In the genomic region with DNA sequence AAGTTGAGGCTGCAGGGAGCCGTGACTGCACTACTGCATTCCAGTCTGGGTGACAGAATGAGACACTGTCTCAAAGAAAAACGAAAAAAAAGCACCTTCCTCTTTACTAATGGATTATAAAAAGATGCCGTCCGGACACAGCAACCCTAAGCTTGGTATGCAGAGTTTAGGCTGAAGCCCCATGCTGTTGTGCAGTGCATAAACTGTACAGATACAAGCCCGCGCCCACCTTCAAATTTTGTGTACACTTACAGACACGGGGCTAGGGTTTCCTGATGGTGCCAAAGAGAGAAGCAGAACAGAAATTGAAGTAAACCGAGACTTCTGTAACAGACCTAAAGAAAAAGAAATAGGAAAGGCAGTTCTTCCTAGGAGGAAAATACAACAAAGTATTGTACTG, we compare ENCODE assay signal across 10 cellular contexts. TPM values are rescaled to one million over a fixed set of nuclear protein-coding genes. Genes with fewer than 3 reads are reported as not detected.
DNase-seq lines count a peak whose midpoint lies in the region; ATAC-seq and TF ChIP-seq lines count a peak whose summit lies in the region.
"Had no signal": no experiment of that assay in that cellular context is flagged by ENCODE, and none has a peak within 500 bp of the region (broad histone marks: within the 10 kb centered on the region; RNA-seq: fewer than 3 reads in every experiment).

No MANE protein-coding gene starts in this region.

- H3K4me3 ChIP-seq in CD8-positive, alpha-beta T cell (ENCODE audit: low read depth, low read length): no peak overlapping the region
- H3K4me3 ChIP-seq in gastrocnemius medialis: peak overlapping the region in 2 of 4 donors; percentile 9 to 25

- no peaks in the 10 kb centered on the region for H3K9me3 ChIP-seq in CD8-positive, alpha-beta T cell (ENCODE audit: low read length)
- no peaks in the 10 kb centered on the region for H3K9me3 ChIP-seq in gastrocnemius medialis

- no peaks in the 10 kb centered on the region for H3K27me3 Mint-ChIP-seq in CD8-positive, alpha-beta T cell (ENCODE audit: low read depth)
- H3K27me3 Mint-ChIP-seq in WTC11 (ENCODE audit: low read depth): no peaks in the 10 kb centered on the region

- POLR2A ChIA-PET in CD8-positive, alpha-beta T cell (lab: Charles Lee): interaction anchor here (1.1 kb wide), 1 partner anchor 176 kb away, joined by 3 read pairs; no protein-coding TSS in a partner anchor
- POLR2A ChIA-PET in WTC11 (lab: Charles Lee): no interaction called here

- no peak for TF ChIP-seq POLR2A in gastrocnemius medialis (IDR thresholded peaks at IDR 0.05)

- H3K27ac ChIP-seq in CD8-positive, alpha-beta T cell (ENCODE audit: low read depth, low read length): no peak overlapping the region
- peak overlapping the region; percentile 6 to 71 (median 70) for H3K27ac ChIP-seq in gastrocnemius medialis

- no peak for TF ChIP-seq CTCF in CD8-positive, alpha-beta T cell (IDR thresholded peaks at IDR 0.05)
- TF ChIP-seq CTCF in WTC11 (IDR thresholded peaks at IDR 0.05): no peak
- no peak for TF ChIP-seq CTCF in gastrocnemius medialis (IDR thresholded peaks at IDR 0.05 in 4 of 5, conservative IDR thresholded peaks at IDR 0.05 in 1 of 5)

- DNase-seq in CD8-positive, alpha-beta T cell: no peak
- DNase-seq in WTC11 (ENCODE audit: low spot score) (no peak), left ventricle myocardium superior (no peak), gastrocnemius medialis (no peak), DMS153 (lab: John Stamatoyannopoulos, UW) (no peak), NCI-H1048 (lab: John Stamatoyannopoulos, UW) (no peak), SW 1271 (lab: John Stamatoyannopoulos, UW) (no peak)
- DNase-seq: activated CD4-positive, alpha-beta T cell treated with anti-CD3 and anti-CD28 coated beads, Interleukin-2, amount 50 U/mL, for 4 hours; NCI-H774 had no signal

- no peaks in the 10 kb centered on the region for H3K9me3 Mint-ChIP-seq in CD8-positive, alpha-beta T cell
- H3K9me3 Mint-ChIP-seq in WTC11: no peaks in the 10 kb centered on the region

- H3K36me3 Mint-ChIP-seq in CD8-positive, alpha-beta T cell: peaks cover 3% of the 10 kb centered on the region
- no peaks in the 10 kb centered on the region for H3K36me3 Mint-ChIP-seq in WTC11

- no peaks in the 10 kb centered on the region for H3K36me3 ChIP-seq in CD8-positive, alpha-beta T cell (ENCODE audit: insufficient read depth, low read length)
- no peaks in the 10 kb centered on the region for H3K36me3 ChIP-seq in gastrocnemius medialis

- H3K4me1 Mint-ChIP-seq in CD8-positive, alpha-beta T cell (ENCODE audit: low read depth): peaks cover 59% of the 10 kb centered on the region
- H3K4me1 Mint-ChIP-seq in WTC11: peaks cover 3% of the 10 kb centered on the region; the same call in 1 of the 2 replicates

- in situ Hi-C loops in gastrocnemius medialis (cut with MboI; ENCODE audit: low sequenced_read_pairs in 4 of 4): loop anchor here in 1 of 4 donors (25.0 kb wide), 1 partner anchor 183 kb away; no protein-coding TSS in a partner anchor

- H3K4me3 Mint-ChIP-seq in CD8-positive, alpha-beta T cell: no peak overlapping the region
- no peak overlapping the region for H3K4me3 Mint-ChIP-seq in WTC11

- H3K27me3 ChIP-seq in CD8-positive, alpha-beta T cell (ENCODE audit: insufficient read depth, low read length): no peaks in the 10 kb centered on the region
- H3K27me3 ChIP-seq in gastrocnemius medialis: no peaks in the 10 kb centered on the region

- ATAC-seq in CD8-positive, alpha-beta T cell: no peak
- no peak for ATAC-seq in WTC11
- ATAC-seq in left ventricle myocardium superior: peak; percentile 15
- ATAC-seq in gastrocnemius medialis: no peak
- ATAC-seq in GM18502 (IDR thresholded peaks at IDR 0.05; ENCODE audit: poor library complexity, unreplicated experiment): no peak

- CTCF ChIA-PET in CD8-positive, alpha-beta T cell (lab: Charles Lee): interaction anchor here (1.0 to 3.5 kb wide), 2 partner anchors 171 to 176 kb away, joined by 3 to 35 read pairs; no protein-coding TSS in a partner anchor
- CTCF ChIA-PET in WTC11 (lab: Charles Lee): no interaction called here

- intact Hi-C loops in CD8-positive, alpha-beta T cell (cut with DNase I, micrococcal nuclease): loop anchor here (2.0 to 5.0 kb wide), 3 partner anchors 72 to 365 kb away; no protein-coding TSS in a partner anchor
- intact Hi-C loops in left ventricle myocardium superior (cut with micrococcal nuclease) (loop anchor here (10.0 kb wide), 1 partner anchor 171 kb away; no protein-coding TSS in a partner anchor), gastrocnemius medialis (cut with DNase I; ENCODE audit: low total_unique reads) (no loop called here)

- H3K4me1 ChIP-seq in CD8-positive, alpha-beta T cell (ENCODE audit: insufficient read depth, low read length): peaks cover 33% of the 10 kb centered on the region
- peaks cover 0 to 14% of the 10 kb centered on the region in 2 donors for H3K4me1 ChIP-seq in gastrocnemius medialis

- peak overlapping the region; percentile 24 for H3K27ac Mint-ChIP-seq in CD8-positive, alpha-beta T cell
- H3K27ac Mint-ChIP-seq in WTC11: peak overlapping the region; percentile 54

TF ChIP-seq in WTC11, 78 proteins besides CTCF, POLR2A, EP300 and RAD21 (continues in another document):
- no peak for TF ChIP-seq ZNF671 (CRISPR knock-in tag; IDR thresholded peaks at IDR 0.05)
- no peak for TF ChIP-seq FOXK1 (CRISPR knock-in tag; IDR thresholded peaks at IDR 0.05)
- no peak for TF ChIP-seq JUN (CRISPR knock-in tag; IDR thresholded peaks at IDR 0.05)
- TF ChIP-seq NFATC4 (CRISPR knock-in tag; IDR thresholded peaks at IDR 0.05): no peak
- TF ChIP-seq GABPB1 (CRISPR knock-in tag; IDR thresholded peaks at IDR 0.05): no peak
- TF ChIP-seq, protein P1, sequence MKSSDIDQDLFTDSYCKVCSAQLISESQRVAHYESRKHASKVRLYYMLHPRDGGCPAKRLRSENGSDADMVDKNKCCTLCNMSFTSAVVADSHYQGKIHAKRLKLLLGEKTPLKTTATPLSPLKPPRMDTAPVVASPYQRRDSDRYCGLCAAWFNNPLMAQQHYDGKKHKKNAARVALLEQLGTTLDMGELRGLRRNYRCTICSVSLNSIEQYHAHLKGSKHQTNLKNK (CRISPR knock-in tag; IDR thresholded peaks at IDR 0.05): no peak
- TF ChIP-seq NFE2L1 (CRISPR knock-in tag; IDR thresholded peaks at IDR 0.05): no peak
- no peak for TF ChIP-seq PRRX2 (CRISPR knock-in tag; IDR thresholded peaks at IDR 0.05)
- TF ChIP-seq, protein P2, sequence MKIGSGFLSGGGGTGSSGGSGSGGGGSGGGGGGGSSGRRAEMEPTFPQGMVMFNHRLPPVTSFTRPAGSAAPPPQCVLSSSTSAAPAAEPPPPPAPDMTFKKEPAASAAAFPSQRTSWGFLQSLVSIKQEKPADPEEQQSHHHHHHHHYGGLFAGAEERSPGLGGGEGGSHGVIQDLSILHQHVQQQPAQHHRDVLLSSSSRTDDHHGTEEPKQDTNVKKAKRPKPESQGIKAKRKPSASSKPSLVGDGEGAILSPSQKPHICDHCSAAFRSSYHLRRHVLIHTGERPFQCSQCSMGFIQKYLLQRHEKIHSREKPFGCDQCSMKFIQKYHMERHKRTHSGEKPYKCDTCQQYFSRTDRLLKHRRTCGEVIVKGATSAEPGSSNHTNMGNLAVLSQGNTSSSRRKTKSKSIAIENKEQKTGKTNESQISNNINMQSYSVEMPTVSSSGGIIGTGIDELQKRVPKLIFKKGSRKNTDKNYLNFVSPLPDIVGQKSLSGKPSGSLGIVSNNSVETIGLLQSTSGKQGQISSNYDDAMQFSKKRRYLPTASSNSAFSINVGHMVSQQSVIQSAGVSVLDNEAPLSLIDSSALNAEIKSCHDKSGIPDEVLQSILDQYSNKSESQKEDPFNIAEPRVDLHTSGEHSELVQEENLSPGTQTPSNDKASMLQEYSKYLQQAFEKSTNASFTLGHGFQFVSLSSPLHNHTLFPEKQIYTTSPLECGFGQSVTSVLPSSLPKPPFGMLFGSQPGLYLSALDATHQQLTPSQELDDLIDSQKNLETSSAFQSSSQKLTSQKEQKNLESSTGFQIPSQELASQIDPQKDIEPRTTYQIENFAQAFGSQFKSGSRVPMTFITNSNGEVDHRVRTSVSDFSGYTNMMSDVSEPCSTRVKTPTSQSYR (CRISPR knock-in tag; IDR thresholded peaks at IDR 0.05): no peak
- TF ChIP-seq NR1H2 (CRISPR knock-in tag; IDR thresholded peaks at IDR 0.05): no peak
- TF ChIP-seq, protein P3, sequence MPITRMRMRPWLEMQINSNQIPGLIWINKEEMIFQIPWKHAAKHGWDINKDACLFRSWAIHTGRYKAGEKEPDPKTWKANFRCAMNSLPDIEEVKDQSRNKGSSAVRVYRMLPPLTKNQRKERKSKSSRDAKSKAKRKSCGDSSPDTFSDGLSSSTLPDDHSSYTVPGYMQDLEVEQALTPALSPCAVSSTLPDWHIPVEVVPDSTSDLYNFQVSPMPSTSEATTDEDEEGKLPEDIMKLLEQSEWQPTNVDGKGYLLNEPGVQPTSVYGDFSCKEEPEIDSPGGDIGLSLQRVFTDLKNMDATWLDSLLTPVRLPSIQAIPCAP (CRISPR knock-in tag; IDR thresholded peaks at IDR 0.05): no peak
- TF ChIP-seq, protein P4, sequence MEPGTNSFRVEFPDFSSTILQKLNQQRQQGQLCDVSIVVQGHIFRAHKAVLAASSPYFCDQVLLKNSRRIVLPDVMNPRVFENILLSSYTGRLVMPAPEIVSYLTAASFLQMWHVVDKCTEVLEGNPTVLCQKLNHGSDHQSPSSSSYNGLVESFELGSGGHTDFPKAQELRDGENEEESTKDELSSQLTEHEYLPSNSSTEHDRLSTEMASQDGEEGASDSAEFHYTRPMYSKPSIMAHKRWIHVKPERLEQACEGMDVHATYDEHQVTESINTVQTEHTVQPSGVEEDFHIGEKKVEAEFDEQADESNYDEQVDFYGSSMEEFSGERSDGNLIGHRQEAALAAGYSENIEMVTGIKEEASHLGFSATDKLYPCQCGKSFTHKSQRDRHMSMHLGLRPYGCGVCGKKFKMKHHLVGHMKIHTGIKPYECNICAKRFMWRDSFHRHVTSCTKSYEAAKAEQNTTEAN (CRISPR knock-in tag; IDR thresholded peaks at IDR 0.05): no peak
- no peak for TF ChIP-seq CREM (CRISPR knock-in tag; IDR thresholded peaks at IDR 0.05)
- TF ChIP-seq, protein P5, sequence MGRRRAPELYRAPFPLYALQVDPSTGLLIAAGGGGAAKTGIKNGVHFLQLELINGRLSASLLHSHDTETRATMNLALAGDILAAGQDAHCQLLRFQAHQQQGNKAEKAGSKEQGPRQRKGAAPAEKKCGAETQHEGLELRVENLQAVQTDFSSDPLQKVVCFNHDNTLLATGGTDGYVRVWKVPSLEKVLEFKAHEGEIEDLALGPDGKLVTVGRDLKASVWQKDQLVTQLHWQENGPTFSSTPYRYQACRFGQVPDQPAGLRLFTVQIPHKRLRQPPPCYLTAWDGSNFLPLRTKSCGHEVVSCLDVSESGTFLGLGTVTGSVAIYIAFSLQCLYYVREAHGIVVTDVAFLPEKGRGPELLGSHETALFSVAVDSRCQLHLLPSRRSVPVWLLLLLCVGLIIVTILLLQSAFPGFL (CRISPR knock-in tag; IDR thresholded peaks at IDR 0.05; ENCODE audit: borderline replicate concordance): no peak

RNA-seq across cellular contexts. Expression of a gene that starts 9.0 kb away (rescaled TPM):
- total RNA-seq in CD8-positive, alpha-beta T cell: 1 to 10 TPM; 5.4 to 5.7 TPM
- total RNA-seq in WTC11 (2021) (3.3 to 4.2 TPM (median 3.9 TPM) in 3 replicates), left ventricle myocardium superior (13.2 TPM), gastrocnemius medialis (10 to 100 TPM in 1 of 4 donors, 1 to 10 TPM in 3; 4.1 to 20.6 (median 6.1) TPM)
